Comparison of ENCODE assay signal across 8 cellular contexts in the genomic region with DNA sequence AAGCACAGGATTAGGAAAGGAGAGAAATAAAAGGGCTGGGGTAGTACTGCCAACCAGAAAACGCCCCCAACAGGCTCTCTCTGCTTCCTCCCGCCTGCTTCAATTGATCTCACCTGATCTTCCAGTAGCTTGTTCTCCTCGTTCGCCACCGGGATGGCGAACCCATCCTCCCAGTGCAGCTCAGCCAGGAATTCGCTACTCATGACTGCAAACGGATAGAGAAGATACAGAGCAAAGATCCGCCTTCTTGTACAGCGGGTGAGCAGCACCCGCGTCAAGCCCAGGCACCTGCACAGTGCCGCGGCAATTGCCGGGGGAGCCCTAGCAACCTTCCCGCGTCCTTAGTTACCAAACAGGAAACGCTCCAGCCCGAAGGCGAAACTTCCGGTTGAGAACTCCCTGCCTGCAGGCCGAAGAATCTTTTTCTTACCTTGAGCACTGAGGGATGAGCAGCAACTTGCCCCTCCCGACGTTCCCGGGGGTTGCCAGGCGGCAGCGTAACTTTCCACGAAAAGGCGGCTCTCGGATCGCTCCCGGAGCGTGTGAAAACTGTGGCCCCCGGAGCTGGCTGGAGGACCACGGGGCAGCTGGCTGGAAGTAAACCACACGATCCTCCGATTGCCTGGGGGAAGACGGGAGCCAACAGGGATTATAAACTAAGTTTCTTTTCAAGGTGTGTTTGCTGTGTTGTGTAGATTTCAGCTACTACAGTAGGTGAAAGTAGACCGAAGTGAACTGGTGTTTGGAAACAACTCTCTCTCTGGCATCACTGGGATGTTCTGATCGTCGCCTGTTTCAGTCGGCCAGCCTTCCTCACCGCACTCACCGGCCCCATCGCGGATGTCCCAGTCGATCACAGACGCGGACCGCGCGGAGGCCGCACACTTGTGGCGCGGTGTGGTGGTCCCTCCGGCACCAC. TPM values are rescaled to one million over a fixed set of nuclear protein-coding genes. Genes with fewer than 3 reads are reported as not detected.
DNase-seq lines count a peak whose midpoint lies in the region; ATAC-seq and TF ChIP-seq lines count a peak whose summit lies in the region.

A gene (minus strand): TSS at position 312 of the 919 bp plus-strand sequence. CDS start 109 bp downstream, at position 203.

- intact Hi-C loops in body of pancreas (cut with DNase I): no loop called here

- 1% methylated on average over 42 to 56 of the region's 56 CpGs for WGBS in body of pancreas, 2 donors

- H3K36me3 ChIP-seq in body of pancreas (replicated peaks in 1 of 2; ENCODE audit: insufficient read depth in 1 of 2, low read depth in 2 of 2): no peaks in the 10 kb centered on the region
- H3K36me3 ChIP-seq in iPS-18a (ENCODE audit: control insufficient read depth, low read depth, low read length): no peaks in the 10 kb centered on the region
- H3K36me3 ChIP-seq in skeletal muscle satellite cell (ENCODE audit: insufficient read depth, low read length): no peaks in the 10 kb centered on the region

- H3K27me3 ChIP-seq in body of pancreas: no peaks in the 10 kb centered on the region
- peaks cover 14% of the 10 kb centered on the region for H3K27me3 ChIP-seq in iPS-18a (ENCODE audit: control insufficient read depth, insufficient read depth, low read length)
- peaks cover 35% of the 10 kb centered on the region for H3K27me3 ChIP-seq in skeletal muscle satellite cell (ENCODE audit: control insufficient read depth, insufficient read depth, low read length)

- DNase-seq in HFF-Myc (ENCODE audit: extremely low read depth, low read depth) (peak; percentile 22), NCI-H1092 treated with DMSO at 0.1 percent for 48 hours (lab: John Stamatoyannopoulos, UW) (peak; percentile 83), T-helper 2 cell (peak; percentile 10 to 65 (median 32)), body of pancreas (peak; percentile 80 to 85 (median 83)), NK-92 (lab: John Stamatoyannopoulos, UW; ENCODE audit: unreplicated experiment) (no peak)

- H3K27ac ChIP-seq in body of pancreas (peak within 1 kb of the TSS; percentile 33 to 85 (median 64)), iPS-18a (ENCODE audit: low read length) (no peak within 1 kb of the TSS)

- peak within 1 kb of the TSS; percentile 7 for H3K9ac ChIP-seq in iPS-18a (ENCODE audit: low read length)
- peak within 1 kb of the TSS; percentile 61 for H3K9ac ChIP-seq in skeletal muscle satellite cell (ENCODE audit: low read depth, low read length)

- peak within 1 kb of the TSS; percentile 79 for H3K4me3 ChIP-seq in GM08714 (ENCODE audit: low read length)
- peak within 1 kb of the TSS; percentile 57 for H3K4me3 ChIP-seq in HFF-Myc (replicated peaks; ENCODE audit: low read depth, low read length)
- peak within 1 kb of the TSS; percentile 52 to 58 for H3K4me3 ChIP-seq in body of pancreas
- H3K4me3 ChIP-seq in iPS-18a (ENCODE audit: low read length): peak within 1 kb of the TSS; percentile 70
- H3K4me3 ChIP-seq in skeletal muscle satellite cell (ENCODE audit: low read length): peak within 1 kb of the TSS; percentile 82

- ATAC-seq in body of pancreas: peak; percentile 97

- H3K4me1 ChIP-seq in body of pancreas (peaks cover 16% of the 10 kb centered on the region), iPS-18a (ENCODE audit: control insufficient read depth, low read depth, low read length) (no peaks in the 10 kb centered on the region), skeletal muscle satellite cell (ENCODE audit: control insufficient read depth, insufficient read depth, low read length) (peaks cover 5% of the 10 kb centered on the region)

- TF ChIP-seq CTCF in HFF-Myc (IDR thresholded peaks at IDR 0.05; ENCODE audit: low read depth, low read length, missing control alignments) (no peak), body of pancreas (IDR thresholded peaks at IDR 0.05) (no peak)

- TF ChIP-seq POLR2A in body of pancreas (IDR thresholded peaks at IDR 0.05): peak in 2 of 3 donors; percentile 16 to 23

- H3K9me3 ChIP-seq in body of pancreas (no peaks in the 10 kb centered on the region), iPS-18a (ENCODE audit: control insufficient read depth, low read depth, low read length) (no peaks in the 10 kb centered on the region), skeletal muscle satellite cell (replicated peaks; ENCODE audit: low read length) (no peaks in the 10 kb centered on the region)

- H3K4me2 ChIP-seq in skeletal muscle satellite cell (ENCODE audit: low read length): peak within 1 kb of the TSS; percentile 99

RNA-seq across cellular contexts. Expression of the gene that starts here (rescaled TPM):
- under 1 TPM; 0.26 to 0.66 TPM for total RNA-seq in body of pancreas
- 0.66 TPM in 1 of 2 replicates, not detected in the other for total RNA-seq in skeletal muscle satellite cell (2012; rRNA removed)

Comparison
In these comparisons a context has a peak if more than half of its experiments do, and no peak if none do; other contexts are left out.
1. Peak in DNase-seq, ATAC-seq, H3K4me3 ChIP-seq and H3K27ac ChIP-seq in body of pancreas; RNA of the gene not detected or under 1 TPM.